ENCODE assay signal across 16 cellular contexts in the genomic region with DNA sequence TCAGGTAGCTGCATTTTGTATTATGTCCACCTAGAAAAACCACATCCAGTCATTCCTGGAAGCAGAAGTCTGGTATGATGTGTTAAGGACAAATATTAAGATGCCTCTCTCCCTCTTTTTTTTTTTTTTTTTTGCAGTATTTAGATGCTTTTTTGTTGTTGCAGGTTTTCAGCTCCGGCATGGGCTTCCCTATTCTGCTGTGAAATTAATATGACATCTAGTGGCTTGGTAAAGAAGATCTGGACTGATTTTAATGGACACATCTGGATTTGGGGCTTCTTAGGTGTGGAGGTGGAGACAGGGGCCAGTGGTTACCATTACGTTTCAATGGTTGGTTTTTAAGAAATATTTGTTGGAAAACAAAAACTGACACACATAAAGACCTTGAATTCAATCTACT. TPM values are rescaled to one million over a fixed set of nuclear protein-coding genes. Genes with fewer than 3 reads are reported as not detected.
DNase-seq lines count a peak whose midpoint lies in the region; TF ChIP-seq lines count a peak whose summit lies in the region.
"Had no signal": no experiment of that assay in that cellular context is flagged by ENCODE, and none has a peak within 500 bp of the region (broad histone marks: within the 10 kb centered on the region; RNA-seq: fewer than 3 reads in every experiment).

No MANE protein-coding gene starts in this region.

- no peak overlapping the region for H3K27ac ChIP-seq in AG04450 (ENCODE audit: low read depth, low read length)
- H3K27ac ChIP-seq: lower lobe of right lung, SK-N-MC, vagina had no signal

- intact Hi-C loops in cardiac septum (cut with DNase I): loop anchor here (5.0 to 10.0 kb wide), 2 partner anchors 221 to 383 kb away; no protein-coding TSS in a partner anchor

- H3K27me3 ChIP-seq in AG04450 (ENCODE audit: control insufficient read depth, insufficient read depth, low read length): peaks cover 8% of the 10 kb centered on the region
- H3K27me3 ChIP-seq: vagina had no signal

- DNase-seq in AG04450 (ENCODE audit: low read depth, low spot score) (no peak), COR-L47 (lab: John Stamatoyannopoulos, UW) (peak; percentile 18), RPMI7951 (ENCODE audit: low read depth) (peak; percentile 24), fibroblast of peridontal ligament (ENCODE audit: extremely low read depth) (peak; percentile 60), NCI-H524 treated with DMSO at 0.1 percent for 48 hours (lab: John Stamatoyannopoulos, UW) (no peak), iPS-NIHi7 (ENCODE audit: extremely low spot score) (no peak), KBM-7 (no peak), cardiac septum (ENCODE audit: low spot score) (no peak)
- DNase-seq: activated gamma-delta T cell treated with Interleukin-2 at 50 U/mL for 16 hours; caudate nucleus; CD8-positive, alpha-beta memory T cell; lower lobe of right lung; NCI-H1436 treated with DMSO at 0.1 percent for 48 hours; stimulated activated naive CD8-positive, alpha-beta T cell treated with anti-CD3 and anti-CD28 coated beads, Interleukin-15, Interleukin-2, amounts not matched to agents 100 U/mL and 50 U/mL, for 24 hours had no signal

- TF ChIP-seq CTCF in AG04450 (IDR thresholded peaks at IDR 0.05; ENCODE audit: low read depth, low read length): 0 out of 2 replicates have a peak, but pooled peaks have one; percentile 13

- POLR2A ChIA-PET in AG04450 (lab: Yijun Ruan, JAX): interaction anchor here (0.6 kb wide), 2 partner anchors 630 to 675 kb away, joined by 3 to 6 read pairs; no protein-coding TSS in a partner anchor

- no peaks in the 10 kb centered on the region for H3K9me3 ChIP-seq in AG04450 (ENCODE audit: control insufficient read depth, insufficient read depth, low read length)
- H3K9me3 ChIP-seq: lower lobe of right lung, vagina had no signal

- CTCF ChIA-PET in AG04450 (lab: Charles Lee): interaction anchor here (0.6 to 6.8 kb wide), 8 partner anchors 14 to 672 kb away, joined by 3 to 179 read pairs (median 39); no protein-coding TSS in a partner anchor

- no peak overlapping the region for H3K4me3 ChIP-seq in AG04450 (ENCODE audit: low read depth, low read length)
- H3K4me3 ChIP-seq: lower lobe of right lung, SK-N-MC, vagina had no signal

- in situ Hi-C loops in KBM-7 (cut with MboI; ENCODE audit: low pct_unique_long_range_greater_than_20kb, low sequenced_read_pairs): loop anchor here (25.0 kb wide), 2 partner anchors 226 to 376 kb away; no protein-coding TSS in a partner anchor

RNA-seq across cellular contexts. Expression of gene RASSF10, which starts 47.5 kb away (rescaled TPM):
- not detected in 2 replicates for polyA plus RNA-seq in AG04450 (2011; rRNA removed)
- not detected in 2 replicates for polyA minus RNA-seq in AG04450 (2011; rRNA and poly(A)+ RNA removed)
- 0.12 and 0.20 TPM in 2 replicates for total RNA-seq in RPMI7951 (2014; rRNA removed; shearing (Covaris generic))
- total RNA-seq in cardiac septum: 0.08 TPM
- total RNA-seq: CD8-positive, alpha-beta memory T cell had no signal
- polyA plus RNA-seq: CD8-positive, alpha-beta memory T cell had no signal

Comparison
In these comparisons a context has a peak if more than half of its experiments do, and no peak if none do; other contexts are left out.
1. DNase-seq: peak in COR-L47 (single experiment), RPMI7951 (single experiment) and fibroblast of peridontal ligament (single experiment); none in AG04450 (single experiment), NCI-H524 treated with DMSO at 0.1 percent for 48 hours (single experiment), iPS-NIHi7 (single experiment), KBM-7 (single experiment) and cardiac septum (single experiment).